In genomic region chr6:56753801-56754200, GRCh38 we compare ENCODE assay signal across 1 cellular context.
TF ChIP-seq lines count a peak whose summit lies in the region.

No MANE protein-coding gene starts in this region.

TF ChIP-seq in WTC11, 78 proteins besides CTCF, POLR2A, EP300 and RAD21:
- TF ChIP-seq ZNF281 (CRISPR knock-in tag; IDR thresholded peaks at IDR 0.05) = no peak
- TF ChIP-seq, protein P1, sequence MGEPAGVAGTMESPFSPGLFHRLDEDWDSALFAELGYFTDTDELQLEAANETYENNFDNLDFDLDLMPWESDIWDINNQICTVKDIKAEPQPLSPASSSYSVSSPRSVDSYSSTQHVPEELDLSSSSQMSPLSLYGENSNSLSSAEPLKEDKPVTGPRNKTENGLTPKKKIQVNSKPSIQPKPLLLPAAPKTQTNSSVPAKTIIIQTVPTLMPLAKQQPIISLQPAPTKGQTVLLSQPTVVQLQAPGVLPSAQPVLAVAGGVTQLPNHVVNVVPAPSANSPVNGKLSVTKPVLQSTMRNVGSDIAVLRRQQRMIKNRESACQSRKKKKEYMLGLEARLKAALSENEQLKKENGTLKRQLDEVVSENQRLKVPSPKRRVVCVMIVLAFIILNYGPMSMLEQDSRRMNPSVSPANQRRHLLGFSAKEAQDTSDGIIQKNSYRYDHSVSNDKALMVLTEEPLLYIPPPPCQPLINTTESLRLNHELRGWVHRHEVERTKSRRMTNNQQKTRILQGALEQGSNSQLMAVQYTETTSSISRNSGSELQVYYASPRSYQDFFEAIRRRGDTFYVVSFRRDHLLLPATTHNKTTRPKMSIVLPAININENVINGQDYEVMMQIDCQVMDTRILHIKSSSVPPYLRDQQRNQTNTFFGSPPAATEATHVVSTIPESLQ (CRISPR knock-in tag; IDR thresholded peaks at IDR 0.05) = no peak
- TF ChIP-seq CBFB (CRISPR knock-in tag; IDR thresholded peaks at IDR 0.05; ENCODE audit: low read depth) = no peak
- no peak for TF ChIP-seq ZNF138 (CRISPR knock-in tag; conservative IDR thresholded peaks at IDR 0.05)
- TF ChIP-seq, protein P2, sequence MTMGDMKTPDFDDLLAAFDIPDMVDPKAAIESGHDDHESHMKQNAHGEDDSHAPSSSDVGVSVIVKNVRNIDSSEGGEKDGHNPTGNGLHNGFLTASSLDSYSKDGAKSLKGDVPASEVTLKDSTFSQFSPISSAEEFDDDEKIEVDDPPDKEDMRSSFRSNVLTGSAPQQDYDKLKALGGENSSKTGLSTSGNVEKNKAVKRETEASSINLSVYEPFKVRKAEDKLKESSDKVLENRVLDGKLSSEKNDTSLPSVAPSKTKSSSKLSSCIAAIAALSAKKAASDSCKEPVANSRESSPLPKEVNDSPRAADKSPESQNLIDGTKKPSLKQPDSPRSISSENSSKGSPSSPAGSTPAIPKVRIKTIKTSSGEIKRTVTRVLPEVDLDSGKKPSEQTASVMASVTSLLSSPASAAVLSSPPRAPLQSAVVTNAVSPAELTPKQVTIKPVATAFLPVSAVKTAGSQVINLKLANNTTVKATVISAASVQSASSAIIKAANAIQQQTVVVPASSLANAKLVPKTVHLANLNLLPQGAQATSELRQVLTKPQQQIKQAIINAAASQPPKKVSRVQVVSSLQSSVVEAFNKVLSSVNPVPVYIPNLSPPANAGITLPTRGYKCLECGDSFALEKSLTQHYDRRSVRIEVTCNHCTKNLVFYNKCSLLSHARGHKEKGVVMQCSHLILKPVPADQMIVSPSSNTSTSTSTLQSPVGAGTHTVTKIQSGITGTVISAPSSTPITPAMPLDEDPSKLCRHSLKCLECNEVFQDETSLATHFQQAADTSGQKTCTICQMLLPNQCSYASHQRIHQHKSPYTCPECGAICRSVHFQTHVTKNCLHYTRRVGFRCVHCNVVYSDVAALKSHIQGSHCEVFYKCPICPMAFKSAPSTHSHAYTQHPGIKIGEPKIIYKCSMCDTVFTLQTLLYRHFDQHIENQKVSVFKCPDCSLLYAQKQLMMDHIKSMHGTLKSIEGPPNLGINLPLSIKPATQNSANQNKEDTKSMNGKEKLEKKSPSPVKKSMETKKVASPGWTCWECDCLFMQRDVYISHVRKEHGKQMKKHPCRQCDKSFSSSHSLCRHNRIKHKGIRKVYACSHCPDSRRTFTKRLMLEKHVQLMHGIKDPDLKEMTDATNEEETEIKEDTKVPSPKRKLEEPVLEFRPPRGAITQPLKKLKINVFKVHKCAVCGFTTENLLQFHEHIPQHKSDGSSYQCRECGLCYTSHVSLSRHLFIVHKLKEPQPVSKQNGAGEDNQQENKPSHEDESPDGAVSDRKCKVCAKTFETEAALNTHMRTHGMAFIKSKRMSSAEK (CRISPR knock-in tag; IDR thresholded peaks at IDR 0.05; ENCODE audit: borderline replicate concordance) = no peak
